In the genomic region with DNA sequence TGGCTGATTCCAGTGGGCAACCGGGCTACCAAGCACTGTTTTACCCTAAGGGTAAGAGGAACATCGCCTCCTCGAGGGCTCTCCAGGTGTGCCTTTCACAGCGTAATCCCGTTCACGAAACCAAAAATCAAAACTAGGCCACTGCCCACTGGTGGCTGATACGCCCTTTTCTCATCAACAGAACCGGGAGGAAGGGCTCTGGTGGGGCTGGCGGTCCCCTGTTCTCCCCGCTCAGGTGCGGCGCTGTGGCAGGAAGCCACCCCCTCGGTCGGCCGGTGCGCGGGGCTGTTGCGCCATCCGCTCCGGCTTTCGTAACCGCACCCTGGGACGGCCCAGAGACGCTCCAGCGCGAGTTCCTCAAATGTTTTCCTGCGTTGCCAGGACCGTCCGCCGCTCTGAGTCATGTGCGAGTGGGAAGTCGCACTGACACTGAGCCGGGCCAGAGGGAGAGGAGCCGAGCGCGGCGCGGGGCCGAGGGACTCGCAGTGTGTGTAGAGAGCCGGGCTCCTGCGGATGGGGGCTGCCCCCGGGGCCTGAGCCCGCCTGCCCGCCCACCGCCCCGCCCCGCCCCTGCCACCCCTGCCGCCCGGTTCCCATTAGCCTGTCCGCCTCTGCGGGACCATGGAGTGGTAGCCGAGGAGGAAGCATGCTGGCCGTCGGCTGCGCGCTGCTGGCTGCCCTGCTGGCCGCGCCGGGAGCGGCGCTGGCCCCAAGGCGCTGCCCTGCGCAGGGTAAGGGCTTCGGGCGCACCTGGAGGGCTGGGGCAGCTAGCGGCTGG, we compare ENCODE assay signal across 8 cellular contexts. TPM values are rescaled to one million over a fixed set of nuclear protein-coding genes. Genes with fewer than 3 reads are reported as not detected.
DNase-seq lines count a peak whose midpoint lies in the region; ATAC-seq, FAIRE-seq and TF ChIP-seq lines count a peak whose summit lies in the region.

Gene IL6R, plus strand, starts transcription at position 360 of the 778 bp plus-strand sequence. Its CDS starts 287 bp downstream, at position 647.

- intact Hi-C loops in HepG2 (cut with micrococcal nuclease; ENCODE audit: unreplicated experiment), result loop anchor here (1.0 to 10.0 kb wide), 3 partner anchors 13 to 73 kb away; no protein-coding TSS in a partner anchor

- BruUV-seq in HepG2 (replicated peaks; lab: Mats Ljungman, UMichigan), result no TSS peak

- peak; percentile 91 for DNase-seq in H7
- DNase-seq in NCI-H2196 (lab: John Stamatoyannopoulos, UW; ENCODE audit: unreplicated experiment), result peak; percentile 62
- DNase-seq in activated CD4-positive, alpha-beta T cell treated with anti-CD3 and anti-CD28 coated beads, Interleukin-2, amount 50 U/mL, for 1 hour, result peak; percentile 71
- DNase-seq in ecto neural progenitor cell (ENCODE audit: low spot score), result peak; percentile 84
- DNase-seq in HepG2 (ENCODE audit: low spot score), result peak; percentile 83
- DNase-seq in stimulated activated CD4-positive, alpha-beta T cell treated with anti-CD3 and anti-CD28 coated beads, Interleukin-2, amount 100 ng/mL, for 4 hours (ENCODE audit: low read depth), result peak; percentile 68
- no peak for DNase-seq in NCI-H2081 treated with DMSO at 0.1 percent for 48 hours (lab: John Stamatoyannopoulos, UW)

- in situ Hi-C loops in HepG2 (cut with HindIII; ENCODE audit: extremely low pct_ligation_motif_present, low pct_unique_long_range_greater_than_20kb), result no loop called here

- TF ChIP-seq CTCF in DOHH2 (IDR thresholded peaks at IDR 0.05; ENCODE audit: low read depth, low read length, poor library complexity, severe bottlenecking), result peak; percentile 56
- peak; percentile 89 for TF ChIP-seq CTCF in HepG2 (CRISPR knock-in tag; IDR thresholded peaks at IDR 0.05)

- H3K9me3 ChIP-seq in DOHH2 (ENCODE audit: control insufficient read depth, insufficient read depth, low read length) (no peaks in the 10 kb centered on the region), HepG2 (ENCODE audit: low read length) (no peaks in the 10 kb centered on the region)

- peaks cover 56% of the 10 kb centered on the region for H3K4me1 ChIP-seq in DOHH2 (ENCODE audit: control insufficient read depth, low read length)
- peaks cover 82% of the 10 kb centered on the region for H3K4me1 ChIP-seq in HepG2 (ENCODE audit: insufficient read depth, low read length)

- H3K4me3 ChIP-seq in DOHH2 (ENCODE audit: low read length), result peak within 1 kb of the TSS; percentile 66
- peak within 1 kb of the TSS; percentile 71 for H3K4me3 ChIP-seq in H7 (ENCODE audit: insufficient read depth, low read depth, low read length)
- peak within 1 kb of the TSS; percentile 55 to 89 (median 71) for H3K4me3 ChIP-seq in HepG2 (replicated peaks in 1 of 3; ENCODE audit: insufficient read depth in 1 of 3, low read depth in 2 of 3, low read length in 3 of 3)

- H3K4me2 ChIP-seq in DOHH2 (ENCODE audit: low read length), result peak within 1 kb of the TSS; percentile 88
- H3K4me2 ChIP-seq in HepG2 (ENCODE audit: low read depth, low read length), result peak within 1 kb of the TSS; percentile 96

- peaks cover 13% of the 10 kb centered on the region for H3F3A ChIP-seq in DOHH2 (ENCODE audit: control insufficient read depth, insufficient read depth)

- H3K9me2 ChIP-seq in DOHH2 (replicated peaks; ENCODE audit: control insufficient read depth, low read length), result no peaks in the 10 kb centered on the region

- FAIRE-seq in HepG2 (lab: Jason Lieb, UNC), result peak; percentile 37

- peak; percentile 54 to 59; a peak in 3 of 4 replicates for TF ChIP-seq POLR2A in HepG2 (IDR thresholded peaks at IDR 0.05; ENCODE audit: insufficient read depth in 1 of 2, low read depth in 2 of 2, low read length in 2 of 2)

- peak within 1 kb of the TSS; percentile 81 for H3K9ac ChIP-seq in HepG2 (ENCODE audit: insufficient read depth, low read depth, low read length)

- H4K20me1 ChIP-seq in DOHH2 (ENCODE audit: control insufficient read depth, insufficient read depth, low read depth, low read length), result peaks cover 7% of the 10 kb centered on the region; the same call in 1 of the 2 replicates
- H4K20me1 ChIP-seq in HepG2 (ENCODE audit: insufficient read depth, low read length), result no peaks in the 10 kb centered on the region

- H2AFZ ChIP-seq in HepG2 (ENCODE audit: low read length), result peak within 1 kb of the TSS; percentile 44

- H3K27me3 ChIP-seq in DOHH2 (ENCODE audit: control insufficient read depth, low read length) (peaks cover 41% of the 10 kb centered on the region), H7 (ENCODE audit: control insufficient read depth, insufficient read depth, low read length) (peaks cover 33% of the 10 kb centered on the region), HepG2 (ENCODE audit: control insufficient read depth in 1 of 2, insufficient read depth in 2 of 2, low read length in 2 of 2) (peaks cover 0 to 22% of the 10 kb centered on the region in 2 experiments; a peak in 4 of 5 replicates)

- no peaks in the 10 kb centered on the region for H3K36me3 ChIP-seq in DOHH2 (ENCODE audit: control insufficient read depth, low read length)
- no peaks in the 10 kb centered on the region for H3K36me3 ChIP-seq in H7 (replicated peaks; ENCODE audit: control insufficient read depth, insufficient read depth, low read length)
- H3K36me3 ChIP-seq in HepG2 (replicated peaks in 1 of 2; ENCODE audit: control insufficient read depth in 1 of 2, insufficient read depth in 2 of 2, low read length in 2 of 2), result no peaks in the 10 kb centered on the region

- H3K79me2 ChIP-seq in DOHH2 (ENCODE audit: control insufficient read depth, low read length) (no peaks in the 10 kb centered on the region), HepG2 (ENCODE audit: insufficient read depth, low read length) (no peaks in the 10 kb centered on the region)

- POLR2A ChIA-PET in HepG2 (lab: Yijun Ruan, JAX), result interaction anchor here (0.9 to 8.9 kb wide), 7 partner anchors 13 to 52 kb away, joined by 3 to 146 read pairs (median 6); no protein-coding TSS in a partner anchor

- peak; percentile 75 for TF ChIP-seq RAD21 in HepG2 (CRISPR knock-in tag; IDR thresholded peaks at IDR 0.05)

- TF ChIP-seq EP300 in HepG2 (IDR thresholded peaks at IDR 0.05; ENCODE audit: low read depth in 2 of 2, low read length in 2 of 2), result peak in 1 of 2 experiments; percentile 23; a peak in 1 of 4 replicates
- no peak; the same call in 1 of the 2 replicates for TF ChIP-seq EP300 in HepG2 (CRISPR knock-in tag; IDR thresholded peaks at IDR 0.05; ENCODE audit: borderline replicate concordance)

- 0% methylated on average over 2 of the region's 67 CpGs for WGBS in HepG2 (ENCODE audit: low lambda C conversion rate)

- ATAC-seq in HepG2, result peak; percentile 83

- CTCF ChIA-PET in HepG2 (lab: Yijun Ruan, JAX; ENCODE audit: low intra/inter-chr PET ratio, low total read pairs), result interaction anchor here (2.5 kb wide), 1 partner anchor 37 kb away, joined by 12 read pairs; no protein-coding TSS in a partner anchor

- H3K27ac ChIP-seq in DOHH2 (ENCODE audit: low read depth, low read length), result no peak within 1 kb of the TSS
- peak within 1 kb of the TSS; percentile 62 for H3K27ac ChIP-seq in HepG2 (ENCODE audit: extremely low read length, insufficient read depth, low read length)

TF ChIP-seq in HepG2, 621 proteins besides CTCF, POLR2A, EP300 and RAD21 (continues in another document):
- TF ChIP-seq THRA (CRISPR knock-in tag; IDR thresholded peaks at IDR 0.05; ENCODE audit: borderline replicate concordance), result 0 out of 2 replicates have a peak, but pooled peaks have one; percentile 43

RNA-seq across cellular contexts. Expression of gene IL6R, which starts in this region (rescaled TPM):
- total RNA-seq in H7 (2014; rRNA removed; shearing (Covaris generic)), result 8.6 and 10.3 TPM in 2 replicates
- total RNA-seq in HepG2 (2016; rRNA removed; fragmentation: Illumina TruSeq; extraction: Trizol), result 3.5 and 5.0 TPM in 2 replicates
- total RNA-seq in HepG2 (2016; cell fraction: cytosol; rRNA removed; fragmentation: Illumina TruSeq; extraction: Trizol; ENCODE audit: low read depth), result 0.71 and 0.91 TPM in 2 replicates
- total RNA-seq in HepG2 (2016; cell fraction: insoluble cytoplasmic fraction; rRNA removed; fragmentation: Illumina TruSeq; extraction: Trizol), result 1.9 and 4.6 TPM in 2 replicates
- total RNA-seq in HepG2 (2016; cell fraction: membrane; rRNA removed; fragmentation: Illumina TruSeq; extraction: Trizol), result 1.2 and 1.3 TPM in 2 replicates
- 3.7 and 4.0 TPM in 2 replicates for total RNA-seq in HepG2 (2016; cell fraction: nucleus; rRNA removed; fragmentation: Illumina TruSeq; extraction: Trizol)
- polyA plus RNA-seq in HepG2 (2011; rRNA removed), result 24.5 and 30.5 TPM in 2 replicates
- 15.2 and 20.2 TPM in 2 replicates for polyA plus RNA-seq in HepG2 (2011; cell fraction: cytosol; rRNA removed)
- 15.9 and 16.7 TPM in 2 replicates for polyA plus RNA-seq in HepG2 (2011; cell fraction: nucleus; rRNA removed)
- polyA plus RNA-seq in HepG2 (2012), result 13.7 and 18.5 TPM in 2 replicates
- polyA plus RNA-seq in HepG2 (2016; cell fraction: cytosol; fragmentation: Illumina TruSeq; extraction: Trizol; ENCODE audit: low read depth), result 0.28 and 0.32 TPM in 2 replicates
- 1.4 and 2.1 TPM in 2 replicates for polyA plus RNA-seq in HepG2 (2016; cell fraction: insoluble cytoplasmic fraction; fragmentation: Illumina TruSeq; extraction: Trizol; ENCODE audit: low read depth)
- 0.60 and 0.65 TPM in 2 replicates for polyA plus RNA-seq in HepG2 (2016; cell fraction: membrane; fragmentation: Illumina TruSeq; extraction: Trizol; ENCODE audit: low read depth)
- 4.0 and 4.9 TPM in 2 replicates for polyA plus RNA-seq in HepG2 (2016; cell fraction: nucleus; fragmentation: Illumina TruSeq; extraction: Trizol; ENCODE audit: insufficient read depth, low read depth)
- 13.3 and 63.4 TPM in 2 replicates for polyA minus RNA-seq in HepG2 (2011; rRNA and poly(A)+ RNA removed; ENCODE audit: low replicate concordance)
- 10.3 and 13.7 TPM in 2 replicates for polyA minus RNA-seq in HepG2 (2011; cell fraction: cytosol; rRNA and poly(A)+ RNA removed)
- polyA minus RNA-seq in HepG2 (2011; cell fraction: nucleus; rRNA and poly(A)+ RNA removed), result 13.4 and 13.8 TPM in 2 replicates
